In the genomic region with DNA sequence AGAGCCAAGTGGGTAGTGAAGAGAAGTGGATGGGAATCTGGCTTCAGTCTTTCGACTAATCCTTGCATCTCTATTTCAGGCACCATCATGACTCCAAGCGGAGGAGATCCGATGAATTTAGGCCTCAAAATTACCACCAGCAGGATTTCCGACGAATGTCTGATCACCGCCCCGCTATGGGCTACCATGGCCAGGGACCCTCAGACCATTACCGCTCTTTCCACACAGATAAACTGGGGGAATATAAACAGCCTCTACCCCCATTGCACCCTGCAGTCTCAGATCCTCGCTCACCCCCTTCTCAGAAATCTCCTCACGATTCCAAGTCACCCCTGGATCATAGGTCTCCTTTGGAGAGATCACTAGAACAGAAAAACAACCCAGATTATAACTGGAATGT, we compare ENCODE assay signal across 19 cellular contexts.
DNase-seq lines count a peak whose midpoint lies in the region; ATAC-seq and TF ChIP-seq lines count a peak whose summit lies in the region.
"Had no signal": no experiment of that assay in that cellular context is flagged by ENCODE, and none has a peak within 500 bp of the region (broad histone marks: within the 10 kb centered on the region; RNA-seq: fewer than 3 reads in every experiment).

No MANE protein-coding gene starts in this region.

- WGBS in heart right ventricle, 2 donors: 95 to 97% methylated on average over 10 of the region's 10 CpGs

- H3K36me3 Mint-ChIP-seq in T-helper 17 cell (ENCODE audit: low read depth): peaks cover 20% of the 10 kb centered on the region
- peaks cover 45% of the 10 kb centered on the region for H3K36me3 Mint-ChIP-seq in memory B cell
- H3K36me3 Mint-ChIP-seq in Calu3 (ENCODE audit: insufficient read depth, unreplicated experiment): peaks cover 86% of the 10 kb centered on the region

- no TSS peak for BruUV-seq in Calu3 (replicated peaks; lab: Mats Ljungman, UMichigan)

- CTCF ChIA-PET in Calu3 (lab: Charles Lee): no interaction called here

- H3K4me1 Mint-ChIP-seq in T-helper 17 cell (peaks cover 56% of the 10 kb centered on the region), memory B cell (peaks cover 16% of the 10 kb centered on the region), Calu3 (ENCODE audit: low read depth, unreplicated experiment) (peaks cover 1% of the 10 kb centered on the region)

- no peaks in the 10 kb centered on the region for H3K9me3 ChIP-seq in left ventricle myocardium inferior (replicated peaks)
- no peaks in the 10 kb centered on the region for H3K9me3 ChIP-seq in heart right ventricle
- H3K9me3 ChIP-seq in T-helper 17 cell (ENCODE audit: control insufficient read depth, low read length, poor library complexity, severe bottlenecking): no peaks in the 10 kb centered on the region
- no peaks in the 10 kb centered on the region for H3K9me3 ChIP-seq in WERI-Rb-1 (ENCODE audit: severe bottlenecking)
- H3K9me3 ChIP-seq: prostate gland, SJSA1, testis had no signal

- H3K27me3 Mint-ChIP-seq in T-helper 17 cell (no peaks in the 10 kb centered on the region), memory B cell (no peaks in the 10 kb centered on the region), Calu3 (ENCODE audit: unreplicated experiment) (no peaks in the 10 kb centered on the region)
- H3K27me3 Mint-ChIP-seq: activated B cell treated with CpG ODN at 0.5 μM for 24 hours; activated T-helper 17 cell treated with anti-CD3 and anti-CD28 coated beads, Interleukin-2, amount 50 U/mL, for 72 hours; dendritic cell treated with granulocyte-macrophage colony-stimulating factor and Interleukin-4, amounts not matched to agents 40 ng/mL and 50 ng/mL, for 4 days had no signal

- H3K4me3 Mint-ChIP-seq in T-helper 17 cell (no peak overlapping the region), memory B cell (no peak overlapping the region), Calu3 (ENCODE audit: low read depth, unreplicated experiment) (no peak overlapping the region)
- H3K4me3 Mint-ChIP-seq: activated B cell treated with CpG ODN at 0.5 μM for 24 hours; dendritic cell treated with granulocyte-macrophage colony-stimulating factor and Interleukin-4, amounts not matched to agents 40 ng/mL and 50 ng/mL, for 4 days had no signal

- peaks cover 82% of the 10 kb centered on the region for H3K36me3 ChIP-seq in left ventricle myocardium inferior
- peaks cover 0 to 88% (median 39%) of the 10 kb centered on the region in 9 donors for H3K36me3 ChIP-seq in heart right ventricle
- H3K36me3 ChIP-seq in WERI-Rb-1: peaks cover 79% of the 10 kb centered on the region

- ATAC-seq in heart right ventricle (no peak), T-helper 17 cell (no peak), memory B cell (ENCODE audit: low read depth) (no peak), HG03108 (IDR thresholded peaks at IDR 0.05; ENCODE audit: unreplicated experiment) (no peak)
- ATAC-seq: activated T-helper 17 cell treated with anti-CD3 and anti-CD28 coated beads, Interleukin-2, amount 50 U/mL, for 72 hours had no signal

- H3K27ac ChIP-seq in left ventricle myocardium inferior (replicated peaks): peak overlapping the region; percentile 25
- peak overlapping the region in 1 of 10 donors; percentile 89 for H3K27ac ChIP-seq in heart right ventricle
- H3K27ac ChIP-seq in WERI-Rb-1: no peak overlapping the region
- H3K27ac ChIP-seq: neural progenitor cell, prostate gland, SJSA1, testis had no signal

- no peak for DNase-seq in left ventricle myocardium inferior
- DNase-seq in heart right ventricle: no peak
- no peak for DNase-seq in T-helper 17 cell
- no peak for DNase-seq in memory B cell (ENCODE audit: low spot score in 2 of 2)
- DNase-seq in Calu3: no peak
- DNase-seq in WERI-Rb-1: no peak
- DNase-seq: activated B cell treated with CpG ODN at 0.5 μM for 24 hours, amygdala, left ventricle myocardium superior, NCI-H1417 treated with DMSO at 0.1 percent for 48 hours, NCI-H510A, T-helper 9 cell, testis had no signal

- no peak for TF ChIP-seq CTCF in left ventricle myocardium inferior (IDR thresholded peaks at IDR 0.05; ENCODE audit: borderline replicate concordance)
- no peak for TF ChIP-seq CTCF in heart right ventricle (IDR thresholded peaks at IDR 0.05)
- no peak for TF ChIP-seq CTCF in Calu3 (IDR thresholded peaks at IDR 0.05; ENCODE audit: unreplicated experiment)
- TF ChIP-seq CTCF in WERI-Rb-1 (IDR thresholded peaks at IDR 0.05; ENCODE audit: low read depth, low read length): no peak

- H3K27me3 ChIP-seq in left ventricle myocardium inferior (ENCODE audit: low read depth): no peaks in the 10 kb centered on the region
- H3K27me3 ChIP-seq in heart right ventricle: no peaks in the 10 kb centered on the region
- no peaks in the 10 kb centered on the region for H3K27me3 ChIP-seq in WERI-Rb-1 (ENCODE audit: insufficient read depth, low read depth, severe bottlenecking)
- H3K27me3 ChIP-seq: neural progenitor cell, SJSA1, testis had no signal

- H3K9me3 Mint-ChIP-seq in memory B cell (no peaks in the 10 kb centered on the region), Calu3 (ENCODE audit: low read depth, unreplicated experiment) (no peaks in the 10 kb centered on the region)
- H3K9me3 Mint-ChIP-seq: activated B cell treated with CpG ODN at 0.5 μM for 24 hours; activated T-helper 17 cell treated with anti-CD3 and anti-CD28 coated beads, Interleukin-2, amount 50 U/mL, for 72 hours; dendritic cell treated with granulocyte-macrophage colony-stimulating factor and Interleukin-4, amounts not matched to agents 40 ng/mL and 50 ng/mL, for 4 days; neural progenitor cell had no signal

- peak overlapping the region; percentile 81 for H3K27ac Mint-ChIP-seq in T-helper 17 cell
- peak overlapping the region; percentile 80 for H3K27ac Mint-ChIP-seq in memory B cell
- no peak overlapping the region for H3K27ac Mint-ChIP-seq in Calu3 (ENCODE audit: unreplicated experiment)
- H3K27ac Mint-ChIP-seq: neural progenitor cell had no signal

- H3K4me1 ChIP-seq in left ventricle myocardium inferior (peaks cover 68% of the 10 kb centered on the region), heart right ventricle (peaks cover 11 to 83% (median 36%) of the 10 kb centered on the region in 9 donors)

- no peak overlapping the region for H3K4me3 ChIP-seq in left ventricle myocardium inferior
- no peak overlapping the region for H3K4me3 ChIP-seq in heart right ventricle
- no peak overlapping the region for H3K4me3 ChIP-seq in WERI-Rb-1 (ENCODE audit: low read depth, low read length)
- H3K4me3 ChIP-seq: neural progenitor cell, prostate gland, SJSA1, testis had no signal

- intact Hi-C loops in left ventricle myocardium inferior (cut with micrococcal nuclease) (no loop called here), heart right ventricle (cut with DNase I) (loop anchor here in 1 of 10 donors (10.0 kb wide), 1 partner anchor 229 kb away; no protein-coding TSS in a partner anchor), Calu3 (cut with micrococcal nuclease; ENCODE audit: unreplicated experiment) (no loop called here)
